ENCODE assay signal across 1 cellular context in the genomic region with DNA sequence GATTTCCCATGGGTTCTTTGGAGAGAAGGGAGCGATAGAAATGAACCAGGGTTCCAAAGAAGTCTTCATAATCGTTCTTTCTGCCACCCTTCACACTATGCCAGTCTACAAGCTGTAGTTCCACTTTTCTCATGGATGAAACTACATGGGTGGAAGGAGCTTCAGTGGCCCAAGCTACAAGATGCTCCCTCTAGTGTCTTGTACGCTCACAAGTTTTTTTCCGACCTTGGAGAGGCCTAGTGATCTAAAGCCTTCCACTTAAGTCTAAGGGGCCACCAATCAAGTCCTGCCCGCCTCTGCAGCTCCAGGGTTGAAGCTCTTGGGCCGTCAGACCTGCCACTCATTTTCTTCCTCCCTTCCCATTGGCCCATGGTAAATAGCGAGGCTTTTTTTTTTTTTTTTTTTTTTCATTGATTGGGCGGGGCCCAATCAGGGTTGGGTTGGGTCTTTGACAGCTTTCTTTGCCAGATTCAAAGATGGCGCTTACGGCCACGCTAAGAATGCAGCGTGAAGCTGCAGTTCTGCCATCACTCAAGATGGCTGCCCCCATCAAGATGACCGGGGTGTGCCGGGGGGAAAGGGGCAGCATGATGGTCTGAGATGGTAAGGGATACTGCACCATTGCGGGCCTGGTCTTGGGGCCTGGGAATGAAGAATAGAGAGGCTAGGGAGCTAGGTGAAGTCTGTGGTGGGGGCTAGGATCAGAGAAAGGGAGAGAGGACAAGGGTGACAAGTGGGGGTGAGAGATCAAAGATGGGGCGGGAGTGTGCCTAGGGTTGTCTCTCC.
TF ChIP-seq lines count a peak whose summit lies in the region.

A gene (plus strand): TSS at position 527 of the 786 bp plus-strand sequence. CDS start 430 bp downstream, outside the sequence.

TF ChIP-seq in HepG2, 621 proteins besides CTCF, POLR2A, EP300 and RAD21 (continued from another document and continues in another):
- TF ChIP-seq, protein P1, sequence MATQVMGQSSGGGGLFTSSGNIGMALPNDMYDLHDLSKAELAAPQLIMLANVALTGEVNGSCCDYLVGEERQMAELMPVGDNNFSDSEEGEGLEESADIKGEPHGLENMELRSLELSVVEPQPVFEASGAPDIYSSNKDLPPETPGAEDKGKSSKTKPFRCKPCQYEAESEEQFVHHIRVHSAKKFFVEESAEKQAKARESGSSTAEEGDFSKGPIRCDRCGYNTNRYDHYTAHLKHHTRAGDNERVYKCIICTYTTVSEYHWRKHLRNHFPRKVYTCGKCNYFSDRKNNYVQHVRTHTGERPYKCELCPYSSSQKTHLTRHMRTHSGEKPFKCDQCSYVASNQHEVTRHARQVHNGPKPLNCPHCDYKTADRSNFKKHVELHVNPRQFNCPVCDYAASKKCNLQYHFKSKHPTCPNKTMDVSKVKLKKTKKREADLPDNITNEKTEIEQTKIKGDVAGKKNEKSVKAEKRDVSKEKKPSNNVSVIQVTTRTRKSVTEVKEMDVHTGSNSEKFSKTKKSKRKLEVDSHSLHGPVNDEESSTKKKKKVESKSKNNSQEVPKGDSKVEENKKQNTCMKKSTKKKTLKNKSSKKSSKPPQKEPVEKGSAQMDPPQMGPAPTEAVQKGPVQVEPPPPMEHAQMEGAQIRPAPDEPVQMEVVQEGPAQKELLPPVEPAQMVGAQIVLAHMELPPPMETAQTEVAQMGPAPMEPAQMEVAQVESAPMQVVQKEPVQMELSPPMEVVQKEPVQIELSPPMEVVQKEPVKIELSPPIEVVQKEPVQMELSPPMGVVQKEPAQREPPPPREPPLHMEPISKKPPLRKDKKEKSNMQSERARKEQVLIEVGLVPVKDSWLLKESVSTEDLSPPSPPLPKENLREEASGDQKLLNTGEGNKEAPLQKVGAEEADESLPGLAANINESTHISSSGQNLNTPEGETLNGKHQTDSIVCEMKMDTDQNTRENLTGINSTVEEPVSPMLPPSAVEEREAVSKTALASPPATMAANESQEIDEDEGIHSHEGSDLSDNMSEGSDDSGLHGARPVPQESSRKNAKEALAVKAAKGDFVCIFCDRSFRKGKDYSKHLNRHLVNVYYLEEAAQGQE (IDR thresholded peaks at IDR 0.05; ENCODE audit: borderline replicate concordance in 1 of 2, low read depth in 1 of 2, low read length in 2 of 2), result no peak
- TF ChIP-seq NFKB2 (CRISPR knock-in tag; IDR thresholded peaks at IDR 0.05; ENCODE audit: borderline replicate concordance) (no peak), ZKSCAN1 (IDR thresholded peaks at IDR 0.05; ENCODE audit: low read length) (no peak), XBP1 (CRISPR knock-in tag; IDR thresholded peaks at IDR 0.05) (no peak), MIXL1 (CRISPR knock-in tag; IDR thresholded peaks at IDR 0.05) (peak; percentile 77; the same call in 1 of the 2 replicates), FOXA3 (CRISPR knock-in tag; IDR thresholded peaks at IDR 0.05) (peak; percentile 15; the same call in 1 of the 2 replicates), ZNF230 (CRISPR knock-in tag; IDR thresholded peaks at IDR 0.05) (no peak; the same call in 1 of the 2 replicates), ZNF30 (CRISPR knock-in tag; IDR thresholded peaks at IDR 0.05) (no peak), KAT8 (CRISPR knock-in tag; IDR thresholded peaks at IDR 0.05) (peak; percentile 51; the same call in 1 of the 2 replicates), ZNF446 (CRISPR knock-in tag; IDR thresholded peaks at IDR 0.05) (no peak), ZSCAN30 (CRISPR knock-in tag; IDR thresholded peaks at IDR 0.05) (no peak), POLR2AphosphoS2 (IDR thresholded peaks at IDR 0.05; ENCODE audit: low read depth, low read length) (no peak), ZFY (CRISPR knock-in tag; IDR thresholded peaks at IDR 0.05) (peak; percentile 59), POGZ (CRISPR knock-in tag; IDR thresholded peaks at IDR 0.05) (peak; percentile 57; the same call in 1 of the 2 replicates), ZNF253 (CRISPR knock-in tag; IDR thresholded peaks at IDR 0.05; ENCODE audit: borderline replicate concordance) (no peak), CHCHD3 (CRISPR knock-in tag; IDR thresholded peaks at IDR 0.05) (no peak), HNF4G (IDR thresholded peaks at IDR 0.05; ENCODE audit: borderline replicate concordance, low read depth, low read length) (no peak), HNF4G (CRISPR knock-in tag; IDR thresholded peaks at IDR 0.05; ENCODE audit: borderline replicate concordance, low read depth) (no peak), JARID2 (CRISPR knock-in tag; IDR thresholded peaks at IDR 0.05; ENCODE audit: insufficient replicate concordance) (no peak), ZBTB42 (CRISPR knock-in tag; IDR thresholded peaks at IDR 0.05) (no peak), KLF16 (CRISPR knock-in tag; IDR thresholded peaks at IDR 0.05) (peak in 1 of 2 experiments; percentile 46; a peak in 1 of 4 replicates), SP5 (CRISPR knock-in tag; IDR thresholded peaks at IDR 0.05; ENCODE audit: borderline replicate concordance, low read depth) (no peak), ZKSCAN5 (CRISPR knock-in tag; IDR thresholded peaks at IDR 0.05) (no peak), ZNF589 (CRISPR knock-in tag; conservative IDR thresholded peaks at IDR 0.05) (0 out of 2 replicates have a peak, but pooled peaks have one; percentile 16), XRCC5 (optimal IDR thresholded peaks at IDR 0.05; ENCODE audit: low read length) (no peak), MAFK (conservative IDR thresholded peaks at IDR 0.05 in 1 of 2, IDR thresholded peaks at IDR 0.05 in 1 of 2; ENCODE audit: low read length in 2 of 2) (no peak), ZNF121 (CRISPR knock-in tag; IDR thresholded peaks at IDR 0.05) (no peak), FOXO1 (CRISPR knock-in tag; IDR thresholded peaks at IDR 0.05) (no peak), SMARCE1 (IDR thresholded peaks at IDR 0.05; ENCODE audit: borderline replicate concordance) (no peak), REXO4 (CRISPR knock-in tag; IDR thresholded peaks at IDR 0.05; ENCODE audit: borderline replicate concordance) (no peak), FOXM1 (CRISPR knock-in tag; IDR thresholded peaks at IDR 0.05) (no peak), BORCS8-MEF2B (CRISPR knock-in tag; IDR thresholded peaks at IDR 0.05) (no peak), MED8 (CRISPR knock-in tag; IDR thresholded peaks at IDR 0.05; ENCODE audit: insufficient replicate concordance) (no peak), SRSF1 (optimal IDR thresholded peaks at IDR 0.05; ENCODE audit: low read depth, low read length) (no peak), ZNF746 (CRISPR knock-in tag; IDR thresholded peaks at IDR 0.05) (no peak), NAIF1 (CRISPR knock-in tag; IDR thresholded peaks at IDR 0.05; ENCODE audit: borderline replicate concordance) (no peak)
- TF ChIP-seq, protein P2, sequence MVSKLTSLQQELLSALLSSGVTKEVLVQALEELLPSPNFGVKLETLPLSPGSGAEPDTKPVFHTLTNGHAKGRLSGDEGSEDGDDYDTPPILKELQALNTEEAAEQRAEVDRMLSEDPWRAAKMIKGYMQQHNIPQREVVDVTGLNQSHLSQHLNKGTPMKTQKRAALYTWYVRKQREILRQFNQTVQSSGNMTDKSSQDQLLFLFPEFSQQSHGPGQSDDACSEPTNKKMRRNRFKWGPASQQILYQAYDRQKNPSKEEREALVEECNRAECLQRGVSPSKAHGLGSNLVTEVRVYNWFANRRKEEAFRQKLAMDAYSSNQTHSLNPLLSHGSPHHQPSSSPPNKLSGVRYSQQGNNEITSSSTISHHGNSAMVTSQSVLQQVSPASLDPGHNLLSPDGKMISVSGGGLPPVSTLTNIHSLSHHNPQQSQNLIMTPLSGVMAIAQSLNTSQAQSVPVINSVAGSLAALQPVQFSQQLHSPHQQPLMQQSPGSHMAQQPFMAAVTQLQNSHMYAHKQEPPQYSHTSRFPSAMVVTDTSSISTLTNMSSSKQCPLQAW (CRISPR knock-in tag; IDR thresholded peaks at IDR 0.05), result peak; percentile 57; the same call in 1 of the 2 replicates
- TF ChIP-seq, protein P3, sequence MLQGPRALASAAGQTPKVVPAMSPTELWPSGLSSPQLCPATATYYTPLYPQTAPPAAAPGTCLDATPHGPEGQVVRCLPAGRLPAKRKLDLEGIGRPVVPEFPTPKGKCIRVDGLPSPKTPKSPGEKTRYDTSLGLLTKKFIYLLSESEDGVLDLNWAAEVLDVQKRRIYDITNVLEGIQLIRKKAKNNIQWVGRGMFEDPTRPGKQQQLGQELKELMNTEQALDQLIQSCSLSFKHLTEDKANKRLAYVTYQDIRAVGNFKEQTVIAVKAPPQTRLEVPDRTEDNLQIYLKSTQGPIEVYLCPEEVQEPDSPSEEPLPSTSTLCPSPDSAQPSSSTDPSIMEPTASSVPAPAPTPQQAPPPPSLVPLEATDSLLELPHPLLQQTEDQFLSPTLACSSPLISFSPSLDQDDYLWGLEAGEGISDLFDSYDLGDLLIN (CRISPR knock-in tag; IDR thresholded peaks at IDR 0.05; ENCODE audit: borderline replicate concordance), result no peak
- TF ChIP-seq, protein P4, sequence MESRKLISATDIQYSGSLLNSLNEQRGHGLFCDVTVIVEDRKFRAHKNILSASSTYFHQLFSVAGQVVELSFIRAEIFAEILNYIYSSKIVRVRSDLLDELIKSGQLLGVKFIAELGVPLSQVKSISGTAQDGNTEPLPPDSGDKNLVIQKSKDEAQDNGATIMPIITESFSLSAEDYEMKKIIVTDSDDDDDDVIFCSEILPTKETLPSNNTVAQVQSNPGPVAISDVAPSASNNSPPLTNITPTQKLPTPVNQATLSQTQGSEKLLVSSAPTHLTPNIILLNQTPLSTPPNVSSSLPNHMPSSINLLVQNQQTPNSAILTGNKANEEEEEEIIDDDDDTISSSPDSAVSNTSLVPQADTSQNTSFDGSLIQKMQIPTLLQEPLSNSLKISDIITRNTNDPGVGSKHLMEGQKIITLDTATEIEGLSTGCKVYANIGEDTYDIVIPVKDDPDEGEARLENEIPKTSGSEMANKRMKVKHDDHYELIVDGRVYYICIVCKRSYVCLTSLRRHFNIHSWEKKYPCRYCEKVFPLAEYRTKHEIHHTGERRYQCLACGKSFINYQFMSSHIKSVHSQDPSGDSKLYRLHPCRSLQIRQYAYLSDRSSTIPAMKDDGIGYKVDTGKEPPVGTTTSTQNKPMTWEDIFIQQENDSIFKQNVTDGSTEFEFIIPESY (CRISPR knock-in tag; IDR thresholded peaks at IDR 0.05), result no peak
- TF ChIP-seq, protein P5, sequence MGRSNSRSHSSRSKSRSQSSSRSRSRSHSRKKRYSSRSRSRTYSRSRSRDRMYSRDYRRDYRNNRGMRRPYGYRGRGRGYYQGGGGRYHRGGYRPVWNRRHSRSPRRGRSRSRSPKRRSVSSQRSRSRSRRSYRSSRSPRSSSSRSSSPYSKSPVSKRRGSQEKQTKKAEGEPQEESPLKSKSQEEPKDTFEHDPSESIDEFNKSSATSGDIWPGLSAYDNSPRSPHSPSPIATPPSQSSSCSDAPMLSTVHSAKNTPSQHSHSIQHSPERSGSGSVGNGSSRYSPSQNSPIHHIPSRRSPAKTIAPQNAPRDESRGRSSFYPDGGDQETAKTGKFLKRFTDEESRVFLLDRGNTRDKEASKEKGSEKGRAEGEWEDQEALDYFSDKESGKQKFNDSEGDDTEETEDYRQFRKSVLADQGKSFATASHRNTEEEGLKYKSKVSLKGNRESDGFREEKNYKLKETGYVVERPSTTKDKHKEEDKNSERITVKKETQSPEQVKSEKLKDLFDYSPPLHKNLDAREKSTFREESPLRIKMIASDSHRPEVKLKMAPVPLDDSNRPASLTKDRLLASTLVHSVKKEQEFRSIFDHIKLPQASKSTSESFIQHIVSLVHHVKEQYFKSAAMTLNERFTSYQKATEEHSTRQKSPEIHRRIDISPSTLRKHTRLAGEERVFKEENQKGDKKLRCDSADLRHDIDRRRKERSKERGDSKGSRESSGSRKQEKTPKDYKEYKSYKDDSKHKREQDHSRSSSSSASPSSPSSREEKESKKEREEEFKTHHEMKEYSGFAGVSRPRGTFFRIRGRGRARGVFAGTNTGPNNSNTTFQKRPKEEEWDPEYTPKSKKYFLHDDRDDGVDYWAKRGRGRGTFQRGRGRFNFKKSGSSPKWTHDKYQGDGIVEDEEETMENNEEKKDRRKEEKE (IDR thresholded peaks at IDR 0.05), result no peak
- TF ChIP-seq, protein P6, sequence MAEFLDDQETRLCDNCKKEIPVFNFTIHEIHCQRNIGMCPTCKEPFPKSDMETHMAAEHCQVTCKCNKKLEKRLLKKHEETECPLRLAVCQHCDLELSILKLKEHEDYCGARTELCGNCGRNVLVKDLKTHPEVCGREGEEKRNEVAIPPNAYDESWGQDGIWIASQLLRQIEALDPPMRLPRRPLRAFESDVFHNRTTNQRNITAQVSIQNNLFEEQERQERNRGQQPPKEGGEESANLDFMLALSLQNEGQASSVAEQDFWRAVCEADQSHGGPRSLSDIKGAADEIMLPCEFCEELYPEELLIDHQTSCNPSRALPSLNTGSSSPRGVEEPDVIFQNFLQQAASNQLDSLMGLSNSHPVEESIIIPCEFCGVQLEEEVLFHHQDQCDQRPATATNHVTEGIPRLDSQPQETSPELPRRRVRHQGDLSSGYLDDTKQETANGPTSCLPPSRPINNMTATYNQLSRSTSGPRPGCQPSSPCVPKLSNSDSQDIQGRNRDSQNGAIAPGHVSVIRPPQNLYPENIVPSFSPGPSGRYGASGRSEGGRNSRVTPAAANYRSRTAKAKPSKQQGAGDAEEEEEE (CRISPR knock-in tag; IDR thresholded peaks at IDR 0.05; ENCODE audit: borderline replicate concordance), result no peak
- TF ChIP-seq, protein P7, sequence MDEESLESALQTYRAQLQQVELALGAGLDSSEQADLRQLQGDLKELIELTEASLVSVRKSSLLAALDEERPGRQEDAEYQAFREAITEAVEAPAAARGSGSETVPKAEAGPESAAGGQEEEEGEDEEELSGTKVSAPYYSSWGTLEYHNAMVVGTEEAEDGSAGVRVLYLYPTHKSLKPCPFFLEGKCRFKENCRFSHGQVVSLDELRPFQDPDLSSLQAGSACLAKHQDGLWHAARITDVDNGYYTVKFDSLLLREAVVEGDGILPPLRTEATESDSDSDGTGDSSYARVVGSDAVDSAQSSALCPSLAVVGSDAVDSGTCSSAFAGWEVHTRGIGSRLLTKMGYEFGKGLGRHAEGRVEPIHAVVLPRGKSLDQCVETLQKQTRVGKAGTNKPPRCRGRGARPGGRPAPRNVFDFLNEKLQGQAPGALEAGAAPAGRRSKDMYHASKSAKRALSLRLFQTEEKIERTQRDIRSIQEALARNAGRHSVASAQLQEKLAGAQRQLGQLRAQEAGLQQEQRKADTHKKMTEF (CRISPR knock-in tag; IDR thresholded peaks at IDR 0.05), result peak; percentile 35
- TF ChIP-seq, protein P8, sequence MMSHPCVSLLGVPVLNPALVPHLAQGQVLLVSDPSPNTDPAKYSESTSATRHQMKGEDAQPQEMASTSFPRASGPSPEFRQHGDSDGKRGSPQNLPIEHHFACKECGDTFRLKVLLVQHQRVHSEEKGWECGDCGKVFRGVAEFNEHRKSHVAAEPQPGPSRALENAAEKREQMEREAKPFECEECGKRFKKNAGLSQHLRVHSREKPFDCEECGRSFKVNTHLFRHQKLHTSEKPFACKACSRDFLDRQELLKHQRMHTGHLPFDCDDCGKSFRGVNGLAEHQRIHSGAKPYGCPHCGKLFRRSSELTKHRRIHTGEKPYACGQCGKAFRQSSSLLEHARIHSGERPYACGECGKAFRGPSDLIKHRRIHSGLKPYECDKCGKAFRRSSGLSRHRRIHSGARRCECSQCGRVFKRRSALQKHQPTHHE (CRISPR knock-in tag; IDR thresholded peaks at IDR 0.05; ENCODE audit: borderline replicate concordance), result no peak
- TF ChIP-seq, protein P9, sequence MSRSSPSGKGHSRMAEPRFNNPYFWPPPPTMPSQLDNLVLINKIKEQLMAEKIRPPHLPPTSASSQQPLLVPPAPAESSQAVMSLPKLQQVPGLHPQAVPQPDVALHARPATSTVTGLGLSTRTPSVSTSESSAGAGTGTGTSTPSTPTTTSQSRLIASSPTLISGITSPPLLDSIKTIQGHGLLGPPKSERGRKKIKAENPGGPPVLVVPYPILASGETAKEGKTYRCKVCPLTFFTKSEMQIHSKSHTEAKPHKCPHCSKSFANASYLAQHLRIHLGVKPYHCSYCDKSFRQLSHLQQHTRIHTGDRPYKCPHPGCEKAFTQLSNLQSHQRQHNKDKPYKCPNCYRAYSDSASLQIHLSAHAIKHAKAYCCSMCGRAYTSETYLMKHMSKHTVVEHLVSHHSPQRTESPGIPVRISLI (CRISPR knock-in tag; IDR thresholded peaks at IDR 0.05; ENCODE audit: borderline replicate concordance), result peak; percentile 99
